In the genomic region with DNA sequence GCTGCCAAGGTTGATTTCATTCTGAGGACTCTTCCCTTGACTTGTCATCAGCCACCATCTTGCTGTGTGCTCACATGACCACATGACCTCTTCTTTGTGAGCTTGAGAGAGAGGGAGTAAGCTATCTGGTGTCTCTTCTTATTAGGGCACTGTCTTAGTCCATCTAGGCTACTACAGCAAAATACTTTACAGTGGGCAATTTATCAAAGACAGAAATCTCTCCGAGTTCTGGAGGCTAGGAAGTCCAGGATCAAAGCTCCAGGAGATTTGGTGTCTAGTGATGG, we compare ENCODE assay signal across 1 cellular context.
TF ChIP-seq lines count a peak whose summit lies in the region.

No MANE protein-coding gene starts in this region.

TF ChIP-seq in GM23338, 12 proteins besides CTCF, POLR2A, EP300 and RAD21 (continued from another document):
- no peak for TF ChIP-seq POLR2AphosphoS5 (IDR thresholded peaks at IDR 0.05; ENCODE audit: low read depth)
TF ChIP-seq in GM23338: peak in this region for 0.
